In the genomic region with DNA sequence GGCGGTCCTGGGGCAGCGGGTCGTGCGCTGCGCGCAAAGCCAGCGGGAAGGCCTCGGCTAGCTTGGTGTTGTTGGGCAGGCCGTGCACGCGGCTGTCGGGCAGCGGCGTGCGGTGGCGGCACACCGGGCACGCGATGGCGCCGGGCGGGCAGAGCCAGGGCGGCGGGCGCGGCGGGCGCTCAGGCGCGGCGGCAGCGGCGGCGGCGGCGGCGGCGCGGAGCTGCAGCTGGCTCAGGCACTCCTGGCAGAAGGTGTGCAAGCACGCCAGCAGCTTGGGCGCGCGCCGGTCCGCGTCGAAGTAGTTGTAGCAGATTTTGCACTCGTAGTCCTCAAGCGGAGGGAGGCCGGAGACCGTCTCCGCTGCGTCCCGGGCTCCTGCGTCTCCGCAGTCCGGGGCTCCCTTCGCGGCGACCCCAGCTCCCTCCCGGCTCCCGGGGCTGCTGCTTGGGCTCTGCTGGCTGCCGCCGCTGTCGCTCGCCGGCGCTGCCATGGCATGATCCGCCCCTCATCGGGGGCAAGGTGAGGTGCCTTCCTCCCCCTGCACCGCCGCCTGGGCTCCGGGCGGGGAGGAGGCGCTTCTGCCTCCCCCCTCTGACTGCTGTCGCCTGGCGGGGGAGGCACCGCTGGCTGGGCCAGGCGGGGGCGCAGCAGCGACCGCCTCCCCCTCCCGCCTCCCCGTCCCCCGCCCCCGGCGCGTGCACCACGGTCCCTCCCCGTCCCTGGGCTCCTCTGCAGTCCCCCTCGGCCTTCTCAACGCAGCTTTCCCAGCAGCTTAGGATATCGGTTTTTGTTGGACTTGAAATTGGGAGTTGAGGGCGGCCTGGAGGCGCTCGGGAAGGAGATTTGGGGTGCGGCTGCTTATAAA, we compare ENCODE assay signal across 1 cellular context.
TF ChIP-seq lines count a peak whose summit lies in the region.

No MANE protein-coding gene starts in this region.

TF ChIP-seq in IMR-90, 13 proteins besides CTCF, POLR2A, EP300 and RAD21:
- TF ChIP-seq RCOR1 (IDR thresholded peaks at IDR 0.05; ENCODE audit: insufficient replicate concordance, low read length) (no peak), FOS (IDR thresholded peaks at IDR 0.05; ENCODE audit: low read depth, low read length) (no peak), MAZ (IDR thresholded peaks at IDR 0.05; ENCODE audit: borderline replicate concordance, low read depth, low read length) (no peak), MAFK (IDR thresholded peaks at IDR 0.05; ENCODE audit: low read depth, low read length) (no peak), BHLHE40 (IDR thresholded peaks at IDR 0.05; ENCODE audit: low read depth, low read length) (no peak), CHD1 (IDR thresholded peaks at IDR 0.05; ENCODE audit: low read depth, low read length) (no peak), NFE2L2 (IDR thresholded peaks at IDR 0.05; ENCODE audit: low read depth, low read length) (no peak), SMC3 (IDR thresholded peaks at IDR 0.05; ENCODE audit: low read depth, low read length) (no peak), MXI1 (IDR thresholded peaks at IDR 0.05; ENCODE audit: borderline replicate concordance, low read depth, low read length) (no peak), CEBPB (IDR thresholded peaks at IDR 0.05; ENCODE audit: low read depth, low read length) (no peak), RFX5 (IDR thresholded peaks at IDR 0.05; ENCODE audit: low read depth, low read length) (no peak)
- TF ChIP-seq, protein P1, sequence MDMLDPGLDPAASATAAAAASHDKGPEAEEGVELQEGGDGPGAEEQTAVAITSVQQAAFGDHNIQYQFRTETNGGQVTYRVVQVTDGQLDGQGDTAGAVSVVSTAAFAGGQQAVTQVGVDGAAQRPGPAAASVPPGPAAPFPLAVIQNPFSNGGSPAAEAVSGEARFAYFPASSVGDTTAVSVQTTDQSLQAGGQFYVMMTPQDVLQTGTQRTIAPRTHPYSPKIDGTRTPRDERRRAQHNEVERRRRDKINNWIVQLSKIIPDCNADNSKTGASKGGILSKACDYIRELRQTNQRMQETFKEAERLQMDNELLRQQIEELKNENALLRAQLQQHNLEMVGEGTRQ (IDR thresholded peaks at IDR 0.05; ENCODE audit: low read depth, low read length), result no peak
- TF ChIP-seq, protein P2, sequence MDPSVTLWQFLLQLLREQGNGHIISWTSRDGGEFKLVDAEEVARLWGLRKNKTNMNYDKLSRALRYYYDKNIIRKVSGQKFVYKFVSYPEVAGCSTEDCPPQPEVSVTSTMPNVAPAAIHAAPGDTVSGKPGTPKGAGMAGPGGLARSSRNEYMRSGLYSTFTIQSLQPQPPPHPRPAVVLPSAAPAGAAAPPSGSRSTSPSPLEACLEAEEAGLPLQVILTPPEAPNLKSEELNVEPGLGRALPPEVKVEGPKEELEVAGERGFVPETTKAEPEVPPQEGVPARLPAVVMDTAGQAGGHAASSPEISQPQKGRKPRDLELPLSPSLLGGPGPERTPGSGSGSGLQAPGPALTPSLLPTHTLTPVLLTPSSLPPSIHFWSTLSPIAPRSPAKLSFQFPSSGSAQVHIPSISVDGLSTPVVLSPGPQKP (IDR thresholded peaks at IDR 0.05; ENCODE audit: borderline replicate concordance, low read depth, low read length), result no peak
